Comparison of ENCODE assay signal across 8 cellular contexts in genomic region chr12:88299567-88300101, GRCh38.
A peak's percentile ranks its signal among the peaks of the same experiment; 100 is the strongest.
DNase-seq lines count a peak whose midpoint lies in the region; ATAC-seq and TF ChIP-seq lines count a peak whose summit lies in the region.

No MANE protein-coding gene starts in this region.

- H3K27me3 ChIP-seq in lung (ENCODE audit: control insufficient read depth, insufficient read depth) (no peaks in the 10 kb centered on the region), mesendoderm (ENCODE audit: insufficient read depth, low read length, poor library complexity) (no peaks in the 10 kb centered on the region)

- ATAC-seq in GM19438 (IDR thresholded peaks at IDR 0.05; ENCODE audit: low read depth, unreplicated experiment) (peak; percentile 80), HG03354 (IDR thresholded peaks at IDR 0.05; ENCODE audit: poor library complexity, severe bottlenecking, unreplicated experiment) (peak; percentile 91), lung (ENCODE audit: insufficient read depth, low FRiP score) (peak; percentile 79), left lobe of liver (no peak)

- CTCF ChIA-PET in activated CD4-positive, alpha-beta T cell treated with anti-CD3 and anti-CD28 coated beads, Interleukin-2, amount 10 ng/mL, durations not matched to agents 7 days and 5 days (lab: Charles Lee) = interaction anchor here (0.7 to 2.2 kb wide), 3 partner anchors 9 to 82 kb away, joined by 3 to 6 read pairs (median 3); no protein-coding TSS in a partner anchor

- H3K4ac ChIP-seq in mesendoderm (ENCODE audit: low read depth, low read length) = no peak overlapping the region

- H3K4me1 ChIP-seq in lung (ENCODE audit: control insufficient read depth in 2 of 2, insufficient read depth in 2 of 2, low read length in 2 of 2) (no peaks in the 10 kb centered on the region), mesendoderm (ENCODE audit: control insufficient read depth, low read depth, low read length) (peaks cover 2% of the 10 kb centered on the region)

- no peaks in the 10 kb centered on the region for H3K79me1 ChIP-seq in mesendoderm (ENCODE audit: low read length)

- WGBS in lung, 2 donors = 46 to 67% methylated on average over 4 of the region's 4 CpGs
- WGBS in mesendoderm (ENCODE audit: extremely low coverage, insufficient coverage, low lambda C conversion rate) = no CpG with 5 or more reads among the region's 4 CpGs

- peak overlapping the region; percentile 43 for H3K27ac Mint-ChIP-seq in activated CD4-positive, alpha-beta T cell treated with anti-CD3 and anti-CD28 coated beads, Interleukin-2, amount 10 ng/mL, durations not matched to agents 7 days and 5 days

- H3K4me1 Mint-ChIP-seq in activated CD4-positive, alpha-beta T cell treated with anti-CD3 and anti-CD28 coated beads, Interleukin-2, amount 10 ng/mL, durations not matched to agents 7 days and 5 days = peaks cover 15% of the 10 kb centered on the region

- peak; percentile 49 for DNase-seq in DMS53 (lab: John Stamatoyannopoulos, UW)
- DNase-seq in activated CD4-positive, alpha-beta T cell treated with anti-CD3 and anti-CD28 coated beads, Interleukin-2, amount 10 ng/mL, durations not matched to agents 7 days and 5 days = peak; percentile 13
- no peak for DNase-seq in lung (ENCODE audit: low spot score)
- no peak for DNase-seq in mesendoderm
- no peak for DNase-seq in inferior parietal cortex (ENCODE audit: extremely low spot score)
- DNase-seq in left lobe of liver (ENCODE audit: low spot score) = no peak

- H4K8ac ChIP-seq in mesendoderm (ENCODE audit: low read depth, low read length) = no peak overlapping the region

- no peak overlapping the region for H3K23ac ChIP-seq in mesendoderm (ENCODE audit: low read length)

- H4K5ac ChIP-seq in mesendoderm (ENCODE audit: low read length) = no peak overlapping the region

- H2BK5ac ChIP-seq in mesendoderm (ENCODE audit: low read length) = no peak overlapping the region

- peaks cover 2% of the 10 kb centered on the region for H3K27me3 Mint-ChIP-seq in activated CD4-positive, alpha-beta T cell treated with anti-CD3 and anti-CD28 coated beads, Interleukin-2, amount 10 ng/mL, durations not matched to agents 7 days and 5 days

- H3K27ac ChIP-seq in lung (ENCODE audit: low read depth in 1 of 2, low read length in 1 of 2) (peak overlapping the region in 1 of 2 donors; percentile 17), mesendoderm (ENCODE audit: low read depth, low read length) (no peak overlapping the region)

- no peaks in the 10 kb centered on the region for H3K9me3 Mint-ChIP-seq in activated CD4-positive, alpha-beta T cell treated with anti-CD3 and anti-CD28 coated beads, Interleukin-2, amount 10 ng/mL, durations not matched to agents 7 days and 5 days

- no peak overlapping the region for H2BK120ac ChIP-seq in mesendoderm (ENCODE audit: low read depth, low read length)

- H3K56ac ChIP-seq in mesendoderm (ENCODE audit: low read length) = no peak overlapping the region

- H3K9me3 ChIP-seq in lung (ENCODE audit: control insufficient read depth in 2 of 2, insufficient read depth in 1 of 2, low read length in 1 of 2) = no peaks in the 10 kb centered on the region

- no peak overlapping the region for H2AK5ac ChIP-seq in mesendoderm (ENCODE audit: low read length)

- H3K4me3 ChIP-seq in lung = no peak overlapping the region
- H3K4me3 ChIP-seq in mesendoderm (ENCODE audit: low read length) = no peak overlapping the region

- POLR2A ChIA-PET in activated CD4-positive, alpha-beta T cell treated with anti-CD3 and anti-CD28 coated beads, Interleukin-2, amount 10 ng/mL, durations not matched to agents 7 days and 5 days (lab: Charles Lee) = no interaction called here

- H3K4me2 ChIP-seq in mesendoderm (ENCODE audit: low read length) = no peak overlapping the region

- H3K9ac ChIP-seq in mesendoderm (ENCODE audit: low read length) = no peak overlapping the region

- H3K18ac ChIP-seq in mesendoderm (ENCODE audit: low read length) = no peak overlapping the region

- no peak for TF ChIP-seq CTCF in lung (IDR thresholded peaks at IDR 0.05; ENCODE audit: control extremely low read depth, extremely low read depth)

- H3K36me3 ChIP-seq in lung (ENCODE audit: control insufficient read depth in 2 of 2, insufficient read depth in 2 of 2, low read length in 2 of 2) = no peaks in the 10 kb centered on the region
- H3K36me3 ChIP-seq in mesendoderm (ENCODE audit: control insufficient read depth, insufficient read depth, low read length) = no peaks in the 10 kb centered on the region

- no peaks in the 10 kb centered on the region for H3K36me3 Mint-ChIP-seq in activated CD4-positive, alpha-beta T cell treated with anti-CD3 and anti-CD28 coated beads, Interleukin-2, amount 10 ng/mL, durations not matched to agents 7 days and 5 days (ENCODE audit: low read depth)

- no peak overlapping the region for H3K4me3 Mint-ChIP-seq in activated CD4-positive, alpha-beta T cell treated with anti-CD3 and anti-CD28 coated beads, Interleukin-2, amount 10 ng/mL, durations not matched to agents 7 days and 5 days

- H3K79me2 ChIP-seq in mesendoderm (ENCODE audit: control insufficient read depth, insufficient read depth, low read length) = no peaks in the 10 kb centered on the region

- H2BK15ac ChIP-seq in mesendoderm (replicated peaks; ENCODE audit: low read depth) = no peak overlapping the region

Comparison
In these comparisons a context has a peak if more than half of its experiments do, and no peak if none do; other contexts are left out.
1. DNase-seq: peak in DMS53 (single experiment) and activated CD4-positive, alpha-beta T cell treated with anti-CD3 and anti-CD28 coated beads, Interleukin-2, amount 10 ng/mL, durations not matched to agents 7 days and 5 days (single experiment); none in lung (single experiment), mesendoderm (single experiment), inferior parietal cortex (single experiment) and left lobe of liver (single experiment).